In genomic region chr1:43934279-43934985, GRCh38 we compare ENCODE assay signal across 8 cellular contexts. TPM values are rescaled to one million over a fixed set of nuclear protein-coding genes. Genes with fewer than 3 reads are reported as not detected.
A peak's percentile ranks its signal among the peaks of the same experiment; 100 is the strongest.
DNase-seq lines count a peak whose midpoint lies in the region; ATAC-seq and TF ChIP-seq lines count a peak whose summit lies in the region.

No MANE protein-coding gene starts in this region.

- H3K27ac ChIP-seq in H9 (ENCODE audit: insufficient read length, low read depth, low read length): no peak overlapping the region

- no peak overlapping the region for H3K23ac ChIP-seq in H9 (ENCODE audit: insufficient read length, low read depth, low read length)

- H2BK20ac ChIP-seq in H9 (ENCODE audit: low read depth, low read length, poor library complexity, severe bottlenecking): no peak overlapping the region

- H3K4me1 Mint-ChIP-seq in H9 (peaks cover 44 to 51% of the 10 kb centered on the region in 2 experiments), endothelial cell (ENCODE audit: unreplicated experiment) (peaks cover 4% of the 10 kb centered on the region)
- peaks cover 17% of the 10 kb centered on the region for H3K4me1 Mint-ChIP-seq in activated CD4-positive, alpha-beta memory T cell treated with anti-CD3 and anti-CD28 coated beads for 36 hours (ENCODE audit: low read depth)

- no peak overlapping the region for H4K91ac ChIP-seq in H9 (ENCODE audit: insufficient read length, low read depth, low read length)

- no peak overlapping the region for H2BK12ac ChIP-seq in H9 (ENCODE audit: insufficient read length, low read depth, low read length)

- H2BK120ac ChIP-seq in H9 (ENCODE audit: low read depth, low read length, poor library complexity, severe bottlenecking): no peak overlapping the region

- peaks cover 15% of the 10 kb centered on the region for H3K27me3 Mint-ChIP-seq in H9 (ENCODE audit: low read depth)
- peaks cover 28% of the 10 kb centered on the region for H3K27me3 Mint-ChIP-seq in activated CD4-positive, alpha-beta memory T cell treated with anti-CD3 and anti-CD28 coated beads for 36 hours
- H3K27me3 Mint-ChIP-seq in endothelial cell (ENCODE audit: unreplicated experiment): peaks cover 12% of the 10 kb centered on the region

- peak overlapping the region; percentile 65 for H3K4me2 ChIP-seq in H9 (ENCODE audit: insufficient read depth, insufficient read length, low read length)

- peak overlapping the region; percentile 72 to 89 (median 85); a peak in 5 of 7 replicates for H3K27ac Mint-ChIP-seq in H9
- H3K27ac Mint-ChIP-seq in activated CD4-positive, alpha-beta memory T cell treated with anti-CD3 and anti-CD28 coated beads for 36 hours: no peak overlapping the region
- H3K27ac Mint-ChIP-seq in endothelial cell (ENCODE audit: unreplicated experiment): no peak overlapping the region

- H3K18ac ChIP-seq in H9 (ENCODE audit: insufficient read length, low read depth, low read length): peak overlapping the region; percentile 20

- H3K9ac ChIP-seq in H9 (ENCODE audit: extremely low read depth, insufficient read length, low read length): no peak overlapping the region

- H3K4me3 Mint-ChIP-seq in H9: peak overlapping the region; percentile 76 to 88
- H3K4me3 Mint-ChIP-seq in activated CD4-positive, alpha-beta memory T cell treated with anti-CD3 and anti-CD28 coated beads for 36 hours: no peak overlapping the region
- H3K4me3 Mint-ChIP-seq in endothelial cell (ENCODE audit: unreplicated experiment): no peak overlapping the region

- intact Hi-C loops in activated CD4-positive, alpha-beta memory T cell treated with anti-CD3 and anti-CD28 coated beads for 36 hours (cut with micrococcal nuclease): loop anchor here (1.0 kb wide), 2 partner anchors 171 to 405 kb away; no protein-coding TSS in a partner anchor

- no peaks in the 10 kb centered on the region for H3K27me3 ChIP-seq in H9 (ENCODE audit: insufficient read depth, low read length)

- no peak overlapping the region for H2BK5ac ChIP-seq in H9 (ENCODE audit: insufficient read length, low read length)

- POLR2A ChIA-PET in activated CD4-positive, alpha-beta memory T cell treated with anti-CD3 and anti-CD28 coated beads for 36 hours (lab: Charles Lee): interaction anchor here (0.6 to 2.8 kb wide), 5 partner anchors 11 to 171 kb away, joined by 3 to 11 read pairs (median 5); partner anchors contain the start of genes DPH2 and IPO13

- no peak overlapping the region for H4K5ac ChIP-seq in H9 (ENCODE audit: insufficient read length, low read depth, low read length)

- H3K9me3 Mint-ChIP-seq in H9 (no peaks in the 10 kb centered on the region), endothelial cell (ENCODE audit: unreplicated experiment) (no peaks in the 10 kb centered on the region)
- no peaks in the 10 kb centered on the region for H3K9me3 Mint-ChIP-seq in activated CD4-positive, alpha-beta memory T cell treated with anti-CD3 and anti-CD28 coated beads for 36 hours

- no peak overlapping the region for H3K4ac ChIP-seq in H9 (ENCODE audit: low read depth, low read length)

- no peak overlapping the region for H4K8ac ChIP-seq in H9 (replicated peaks; ENCODE audit: insufficient read length, low read depth, low read length)

- no CpG with 5 or more reads among the region's 7 CpGs for WGBS in H9 (ENCODE audit: extremely low coverage, insufficient read length, low lambda C conversion rate)

- no peak overlapping the region for H2AK5ac ChIP-seq in H9 (ENCODE audit: insufficient read length, low read length)

- TF ChIP-seq CTCF in H9 (conservative IDR thresholded peaks at IDR 0.05) (peak; percentile 85), endothelial cell (IDR thresholded peaks at IDR 0.05; ENCODE audit: unreplicated experiment) (peak; percentile 85)

- H3K14ac ChIP-seq in H9 (ENCODE audit: insufficient read depth, low read length): no peak overlapping the region; the same call in 1 of the 2 replicates

- H3K9me3 ChIP-seq in H9 (ENCODE audit: control insufficient read depth, low read depth, low read length): no peaks in the 10 kb centered on the region

- H3K36me3 Mint-ChIP-seq in H9 (ENCODE audit: insufficient read depth in 1 of 3, low read depth in 3 of 3) (peaks cover 0 to 6% (median 0%) of the 10 kb centered on the region in 3 experiments; a peak in 1 of 7 replicates), endothelial cell (ENCODE audit: low read depth, unreplicated experiment) (peaks cover 7% of the 10 kb centered on the region)
- H3K36me3 Mint-ChIP-seq in activated CD4-positive, alpha-beta memory T cell treated with anti-CD3 and anti-CD28 coated beads for 36 hours: peaks cover 3% of the 10 kb centered on the region

- CTCF ChIA-PET in activated CD4-positive, alpha-beta memory T cell treated with anti-CD3 and anti-CD28 coated beads for 36 hours (lab: Charles Lee): interaction anchor here (0.6 to 8.4 kb wide), 74 partner anchors 8 to 811 kb away, joined by 3 to 312 read pairs (median 4); partner anchors contain the start of genes ATP6V0B, DPH2, IPO13 and PTPRF

- no peak overlapping the region for H3T11ph ChIP-seq in H9 (ENCODE audit: low read length)

- peaks cover 21% of the 10 kb centered on the region for H3K23me2 ChIP-seq in H9 (ENCODE audit: insufficient read length, low read depth, low read length, poor library complexity, severe bottlenecking)

- no peaks in the 10 kb centered on the region for H4K20me1 ChIP-seq in H9 (ENCODE audit: control insufficient read depth, insufficient read depth, insufficient read length)

- no peak overlapping the region for H2BK15ac ChIP-seq in H9 (ENCODE audit: low read depth, low read length)

- no peak overlapping the region for H2AFZ ChIP-seq in H9 (ENCODE audit: low read length)

- no peak overlapping the region for H3K56ac ChIP-seq in H9 (ENCODE audit: insufficient read length, low read depth, low read length)

- no peaks in the 10 kb centered on the region for H3K79me1 ChIP-seq in H9 (ENCODE audit: insufficient read depth, low read depth, low read length, poor library complexity, severe bottlenecking)

- no peak for ATAC-seq in HG02970 (IDR thresholded peaks at IDR 0.05; ENCODE audit: low FRiP score, unreplicated experiment)

- no peaks in the 10 kb centered on the region for H3K79me2 ChIP-seq in H9 (ENCODE audit: insufficient read depth, low read length)

- peak; percentile 84 for DNase-seq in AG20443 (ENCODE audit: low spot score)
- DNase-seq in H9: peak; percentile 93
- peak; percentile 99 for DNase-seq in NCI-H510A treated with DMSO at 0.1 percent for 48 hours (lab: John Stamatoyannopoulos, UW)
- peak; percentile 72 for DNase-seq in activated CD4-positive, alpha-beta memory T cell treated with anti-CD3 and anti-CD28 coated beads for 36 hours
- DNase-seq in endothelial cell (ENCODE audit: low spot score): peak; percentile 75
- DNase-seq in midbrain (lab: John Stamatoyannopoulos, UW): peak; percentile 46
- peak; percentile 18 for DNase-seq in stromal cell of bone marrow (ENCODE audit: low read depth)

- H3K4me1 ChIP-seq in H9 (ENCODE audit: insufficient read depth, low read length): peaks cover 8% of the 10 kb centered on the region; the same call in 1 of the 2 replicates

RNA-seq across cellular contexts. Expression of gene ARTN, which starts 0.8 kb away (rescaled TPM):
- total RNA-seq in H9 (2021) (10.6 and 11.6 TPM in 2 replicates), endothelial cell (ENCODE audit: unreplicated experiment) (0.67 TPM)
- total RNA-seq in activated CD4-positive, alpha-beta memory T cell treated with anti-CD3 and anti-CD28 coated beads for 36 hours: not detected

RNA-seq across cellular contexts. Expression of gene IPO13, which starts 12.3 kb away (rescaled TPM):
- 22.0 and 24.5 TPM in 2 replicates for total RNA-seq in H9 (2021)
- 10 to 100 TPM; 13.3 TPM for total RNA-seq in activated CD4-positive, alpha-beta memory T cell treated with anti-CD3 and anti-CD28 coated beads for 36 hours
- total RNA-seq in endothelial cell (ENCODE audit: unreplicated experiment): 31.5 TPM

RNA-seq across cellular contexts. Expression of gene DPH2, which starts 35.4 kb away (rescaled TPM):
- total RNA-seq in H9 (2021) (74.4 and 79.6 TPM in 2 replicates), endothelial cell (ENCODE audit: unreplicated experiment) (17.1 TPM)
- total RNA-seq in activated CD4-positive, alpha-beta memory T cell treated with anti-CD3 and anti-CD28 coated beads for 36 hours: 10 to 100 TPM; 24.8 to 26.9 TPM

RNA-seq across cellular contexts. Expression of gene ATP6V0B, which starts 40.3 kb away (rescaled TPM):
- 127 and 131 TPM in 2 replicates for total RNA-seq in H9 (2021)
- 10 to 100 TPM; 84.8 to 85.1 TPM for total RNA-seq in activated CD4-positive, alpha-beta memory T cell treated with anti-CD3 and anti-CD28 coated beads for 36 hours
- total RNA-seq in endothelial cell (ENCODE audit: unreplicated experiment): 94.5 TPM

RNA-seq across cellular contexts. Expression of gene B4GALT2, which starts 44.6 kb away (rescaled TPM):
- 70.9 and 74.0 TPM in 2 replicates for total RNA-seq in H9 (2021)
- 10 to 100 TPM; 26.1 TPM for total RNA-seq in activated CD4-positive, alpha-beta memory T cell treated with anti-CD3 and anti-CD28 coated beads for 36 hours
- 35.4 TPM for total RNA-seq in endothelial cell (ENCODE audit: unreplicated experiment)

Comparison
In these comparisons a context has a peak if more than half of its experiments do, and no peak if none do; other contexts are left out.
1. DNase-seq: peak in every context shown above with its lines; median percentile 99 in NCI-H510A treated with DMSO at 0.1 percent for 48 hours; 93 in H9; 84 in AG20443; 75 in endothelial cell; 72 in activated CD4-positive, alpha-beta memory T cell treated with anti-CD3 and anti-CD28 coated beads for 36 hours; 46 in midbrain; 18 in stromal cell of bone marrow.
2. H3K27ac Mint-ChIP-seq: peak in H9 (3 of 3); none in activated CD4-positive, alpha-beta memory T cell treated with anti-CD3 and anti-CD28 coated beads for 36 hours (single experiment) and endothelial cell (single experiment).
3. H3K4me3 Mint-ChIP-seq: peak in H9 (2 of 2); none in activated CD4-positive, alpha-beta memory T cell treated with anti-CD3 and anti-CD28 coated beads for 36 hours (single experiment) and endothelial cell (single experiment).